Comparison of ENCODE assay signal across 18 cellular contexts in the genomic region with DNA sequence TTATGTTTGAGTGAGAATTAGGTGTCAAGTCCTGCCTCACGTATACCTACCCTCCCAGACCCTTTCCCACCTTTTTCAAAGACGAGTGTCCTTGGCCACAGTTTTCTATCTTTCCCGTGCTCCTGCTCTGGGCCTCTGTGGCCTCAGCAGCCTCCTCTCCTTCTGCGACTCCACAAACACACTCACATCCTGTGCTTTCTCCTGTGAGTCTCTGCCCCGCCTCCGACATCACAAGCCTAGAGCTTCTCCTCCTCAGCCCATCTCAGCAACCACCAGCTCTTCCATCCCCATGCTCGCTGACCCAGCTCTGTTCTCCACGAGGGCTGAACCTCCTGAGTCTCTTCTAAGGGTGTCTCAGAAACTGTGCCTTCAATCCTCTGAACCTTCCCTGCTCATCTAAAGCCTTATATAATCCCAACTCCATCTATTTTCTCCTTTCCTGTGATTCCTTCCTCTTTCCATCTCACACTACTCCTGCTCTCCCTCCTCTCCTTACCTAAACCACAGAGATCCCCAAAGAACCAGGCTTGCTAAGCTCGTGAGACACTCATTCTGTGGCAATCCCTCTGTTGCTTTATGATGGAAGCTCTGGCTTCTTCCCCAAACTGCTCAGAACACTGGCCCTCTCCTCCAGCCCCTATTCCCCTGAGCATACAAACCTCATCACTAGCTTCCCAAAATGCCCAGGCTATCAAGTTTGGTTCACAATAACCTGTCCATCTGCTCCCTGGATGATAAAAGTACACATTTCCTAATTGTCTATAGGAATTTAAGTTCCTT. TPM values are rescaled to one million over a fixed set of nuclear protein-coding genes. Genes with fewer than 3 reads are reported as not detected.
"Had no signal": no experiment of that assay in that cellular context is flagged by ENCODE, and none has a peak within 500 bp of the region (broad histone marks: within the 10 kb centered on the region; RNA-seq: fewer than 3 reads in every experiment).

No MANE protein-coding gene starts in this region.

- H3K4me3 ChIP-seq: coronary artery, heart left ventricle, lower lobe of right lung, ovary, tibial artery had no signal

- H3K27ac Mint-ChIP-seq: activated naive CD8-positive, alpha-beta T cell treated with anti-CD3 and anti-CD28 coated beads for 36 hours; naive thymus-derived CD4-positive, alpha-beta T cell; stimulated activated naive CD8-positive, alpha-beta T cell treated with anti-CD3 and anti-CD28 coated beads, Interleukin-15, Interleukin-2, amounts not matched to agents 100 ng/mL and 50 ng/mL, for 24 hours; T-helper 2 cell treated with Interferon-gamma antibody and Interleukin-4, amounts not matched to agents 5 μg/mL and 100 μg/mL, for 36 hours had no signal

- H3K9ac ChIP-seq: SK-N-SH had no signal

- H3K9me3 Mint-ChIP-seq: activated naive CD8-positive, alpha-beta T cell treated with anti-CD3 and anti-CD28 coated beads for 36 hours; stimulated activated naive CD8-positive, alpha-beta T cell treated with anti-CD3 and anti-CD28 coated beads, Interleukin-15, Interleukin-2, amounts not matched to agents 100 ng/mL and 50 ng/mL, for 24 hours; T-helper 2 cell treated with Interferon-gamma antibody and Interleukin-4, amounts not matched to agents 5 μg/mL and 100 μg/mL, for 36 hours had no signal

- H3K4me2 ChIP-seq: SK-N-SH had no signal

- H3K27me3 Mint-ChIP-seq: stimulated activated naive CD8-positive, alpha-beta T cell treated with anti-CD3 and anti-CD28 coated beads, Interleukin-15, Interleukin-2, amounts not matched to agents 100 ng/mL and 50 ng/mL, for 24 hours had no signal

- H3K27ac ChIP-seq: coronary artery, heart left ventricle, lower lobe of right lung, ovary, tibial artery had no signal

- H3K9me3 ChIP-seq: heart left ventricle, lower lobe of right lung, ovary, SK-N-SH, tibial artery had no signal

- ATAC-seq: heart left ventricle; left lobe of liver; lower lobe of right lung; naive thymus-derived CD4-positive, alpha-beta T cell; right cardiac atrium had no signal

- H3K27me3 ChIP-seq: heart left ventricle, ovary, tibial artery had no signal

- DNase-seq: activated CD4-positive, alpha-beta T cell treated with anti-CD3 and anti-CD28 coated beads, Interleukin-2, amount 50 U/mL, for 4 hours; activated naive CD4-positive, alpha-beta T cell treated with Interleukin-2 at 50 U/mL for 16 hours; activated naive CD8-positive, alpha-beta T cell treated with anti-CD3 and anti-CD28 coated beads for 36 hours; activated T-cell treated with anti-CD3 and anti-CD28 coated beads, Interleukin-2, amount 50 U/mL, for 48 hours; erythroblast; heart left ventricle; kidney; lower lobe of right lung; naive thymus-derived CD4-positive, alpha-beta T cell; ovary; right cardiac atrium; SK-N-SH; stimulated activated CD4-positive, alpha-beta T cell treated with anti-CD3 and anti-CD28 coated beads, Interleukin-4, amount 100 ng/mL, for 24 hours; tibial artery had no signal

- H3K4me1 ChIP-seq: lower lobe of right lung had no signal

- H3K36me3 Mint-ChIP-seq: activated naive CD8-positive, alpha-beta T cell treated with anti-CD3 and anti-CD28 coated beads for 36 hours had no signal

- H3K4me3 Mint-ChIP-seq: activated naive CD8-positive, alpha-beta T cell treated with anti-CD3 and anti-CD28 coated beads for 36 hours; naive thymus-derived CD4-positive, alpha-beta T cell; stimulated activated naive CD8-positive, alpha-beta T cell treated with anti-CD3 and anti-CD28 coated beads, Interleukin-15, Interleukin-2, amounts not matched to agents 100 ng/mL and 50 ng/mL, for 24 hours; T-helper 2 cell treated with Interferon-gamma antibody and Interleukin-4, amounts not matched to agents 5 μg/mL and 100 μg/mL, for 36 hours had no signal

RNA-seq across cellular contexts. Expression of a gene that starts 55.2 kb away (rescaled TPM):
- total RNA-seq: activated naive CD8-positive, alpha-beta T cell treated with anti-CD3 and anti-CD28 coated beads for 36 hours; naive thymus-derived CD4-positive, alpha-beta T cell had no signal
